12 cellular contexts compared by ENCODE assay signal in genomic region chr2:201900362-201900761, GRCh38.
DNase-seq lines count a peak whose midpoint lies in the region; ATAC-seq and TF ChIP-seq lines count a peak whose summit lies in the region.
"Had no signal": no experiment of that assay in that cellular context is flagged by ENCODE, and none has a peak within 500 bp of the region (broad histone marks: within the 10 kb centered on the region; RNA-seq: fewer than 3 reads in every experiment).

No MANE protein-coding gene starts in this region.

- peak; percentile 14 for DNase-seq in DMS53 (lab: John Stamatoyannopoulos, UW)
- no peak for DNase-seq in DMS53 treated with DMSO at 0.1 percent for 48 hours (lab: John Stamatoyannopoulos, UW; ENCODE audit: unreplicated experiment)
- DNase-seq in NCI-H748 (lab: John Stamatoyannopoulos, UW; ENCODE audit: unreplicated experiment): peak; percentile 59
- DNase-seq in memory B cell (ENCODE audit: low spot score in 2 of 2): peak in 1 of 2 donors; percentile 8
- DNase-seq in LoVo (ENCODE audit: low spot score): no peak
- no peak for DNase-seq in heart right ventricle
- DNase-seq in left ventricle myocardium inferior: no peak
- DNase-seq: activated CD4-positive, CD25-positive, alpha-beta regulatory T cell; effector memory CD4-positive, alpha-beta T cell had no signal

- H3K4me3 ChIP-seq in heart right ventricle: no peak overlapping the region
- H3K4me3 ChIP-seq in left ventricle myocardium inferior: no peak overlapping the region

- peaks cover 14% of the 10 kb centered on the region for H3K27me3 Mint-ChIP-seq in memory B cell

- H3K9me3 Mint-ChIP-seq in memory B cell: no peaks in the 10 kb centered on the region
- H3K9me3 Mint-ChIP-seq: activated naive CD4-positive, alpha-beta T cell treated with anti-CD3 and anti-CD28 coated beads, Interleukin-2, amount 50 U/mL, for 24 hours had no signal

- no peak overlapping the region for H3K4me3 Mint-ChIP-seq in memory B cell
- H3K4me3 Mint-ChIP-seq: activated naive CD4-positive, alpha-beta T cell treated with anti-CD3 and anti-CD28 coated beads, Interleukin-2, amount 50 U/mL, for 24 hours had no signal

- H3K27ac Mint-ChIP-seq in memory B cell: no peak overlapping the region
- H3K27ac Mint-ChIP-seq: activated naive CD4-positive, alpha-beta T cell treated with anti-CD3 and anti-CD28 coated beads, Interleukin-2, amount 50 U/mL, for 24 hours had no signal

- no peaks in the 10 kb centered on the region for H3K4me1 ChIP-seq in heart right ventricle
- H3K4me1 ChIP-seq in left ventricle myocardium inferior: no peaks in the 10 kb centered on the region

- 61 to 68% methylated on average over 2 of the region's 2 CpGs for WGBS in heart right ventricle, 2 donors

- H3K27ac ChIP-seq in heart right ventricle (no peak overlapping the region), left ventricle myocardium inferior (replicated peaks) (no peak overlapping the region)
- H3K27ac ChIP-seq: 22Rv1 had no signal

- H3K9me3 ChIP-seq in heart right ventricle (no peaks in the 10 kb centered on the region), left ventricle myocardium inferior (replicated peaks) (no peaks in the 10 kb centered on the region)

- peaks cover 13% of the 10 kb centered on the region for H3K4me1 Mint-ChIP-seq in memory B cell
- H3K4me1 Mint-ChIP-seq: activated naive CD4-positive, alpha-beta T cell treated with anti-CD3 and anti-CD28 coated beads, Interleukin-2, amount 50 U/mL, for 24 hours had no signal

- TF ChIP-seq CTCF in heart right ventricle (IDR thresholded peaks at IDR 0.05) (no peak), left ventricle myocardium inferior (IDR thresholded peaks at IDR 0.05; ENCODE audit: borderline replicate concordance) (no peak)

- H3K36me3 ChIP-seq in heart right ventricle (no peaks in the 10 kb centered on the region), left ventricle myocardium inferior (no peaks in the 10 kb centered on the region)

- ATAC-seq in HG02938 (IDR thresholded peaks at IDR 0.05; ENCODE audit: unreplicated experiment) (peak; percentile 64), memory B cell (ENCODE audit: low read depth) (peak; percentile 85), heart right ventricle (no peak)

- intact Hi-C loops in heart right ventricle (cut with DNase I): no loop called here
- intact Hi-C loops in left ventricle myocardium inferior (cut with micrococcal nuclease): no loop called here

- H3K27me3 ChIP-seq in heart right ventricle (peaks cover 0 to 89% (median 41%) of the 10 kb centered on the region in 7 donors), left ventricle myocardium inferior (ENCODE audit: low read depth) (peaks cover 86% of the 10 kb centered on the region)

- no peaks in the 10 kb centered on the region for H3K36me3 Mint-ChIP-seq in memory B cell
- H3K36me3 Mint-ChIP-seq: activated naive CD4-positive, alpha-beta T cell treated with anti-CD3 and anti-CD28 coated beads, Interleukin-2, amount 50 U/mL, for 24 hours had no signal

Comparison
In these comparisons a context has a peak if more than half of its experiments do, and no peak if none do; other contexts are left out.
1. DNase-seq: peak in DMS53 (single experiment) and NCI-H748 (single experiment); none in DMS53 treated with DMSO at 0.1 percent for 48 hours (single experiment), LoVo (single experiment), heart right ventricle (0 of 2) and left ventricle myocardium inferior (single experiment).
2. ATAC-seq: peak in HG02938 (single experiment) and memory B cell (single experiment); none in heart right ventricle (0 of 8).